In the genomic region with DNA sequence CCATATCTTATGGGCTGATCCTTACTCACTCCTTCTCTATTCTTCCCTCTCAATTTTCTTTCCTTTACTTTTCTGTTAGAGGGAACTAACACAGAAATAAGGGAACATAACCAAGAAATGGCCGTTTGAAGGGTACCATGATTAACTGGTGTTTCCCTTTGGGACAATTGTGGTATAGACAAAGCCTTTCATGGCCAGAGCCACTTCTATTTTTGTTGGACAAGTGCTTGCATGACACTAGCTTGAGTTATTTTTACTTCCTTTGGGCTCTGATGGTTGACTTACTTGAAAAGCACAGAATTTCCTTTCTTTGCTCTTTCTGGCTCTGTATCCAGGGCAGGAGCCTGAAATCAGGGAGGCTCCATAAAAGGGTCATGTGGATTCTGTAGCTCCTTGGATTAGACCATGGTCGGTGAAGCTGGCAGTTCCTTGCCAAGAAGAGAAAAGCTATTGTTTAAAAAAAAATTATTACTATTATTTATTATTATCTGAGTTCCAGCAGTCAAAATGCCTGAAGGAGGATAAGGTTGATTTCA, we compare ENCODE assay signal across 25 cellular contexts.
"Had no signal": no experiment of that assay in that cellular context is flagged by ENCODE, and none has a peak within 500 bp of the region (broad histone marks: within the 10 kb centered on the region; RNA-seq: fewer than 3 reads in every experiment).

No MANE protein-coding gene starts in this region.

- H3K4me1 ChIP-seq: prostate gland, testis had no signal

- H3K4me3 ChIP-seq: gastroesophageal sphincter, hepatocyte, ovary, prostate gland, testis, transverse colon had no signal

- H3K9me3 ChIP-seq: gastroesophageal sphincter, ovary, prostate gland, testis, transverse colon had no signal

- H3K27ac ChIP-seq: hepatocyte, ovary, prostate gland, testis, transverse colon, WERI-Rb-1 had no signal

- ATAC-seq: activated CD4-positive, CD25-positive, alpha-beta regulatory T cell treated with anti-CD3 and anti-CD28 coated beads, Interleukin-2, amount 50 U/mL, for 24 hours; activated T-helper 17 cell treated with anti-CD3 and anti-CD28 coated beads, Interleukin-2, amount 50 U/mL, for 72 hours; gastroesophageal sphincter; left ventricle myocardium superior had no signal

- DNase-seq: activated CD4-positive, alpha-beta T cell treated with anti-CD3 and anti-CD28 coated beads for 48 hours; activated CD4-positive, alpha-beta T cell treated with anti-CD3 and anti-CD28 coated beads, Interleukin-2, amount 50 U/mL, for 48 hours; activated CD8-positive, alpha-beta memory T cell treated with anti-CD3 and anti-CD28 coated beads, Interleukin-2, amount 50 U/mL, for 48 hours; activated gamma-delta T cell treated with Interleukin-2 at 50 U/mL for 16 hours; activated naive CD4-positive, alpha-beta T cell treated with anti-CD3 and anti-CD28 coated beads, Interleukin-2, amount 50 U/mL, for 16 hours; activated T-cell treated with anti-CD3 and anti-CD28 coated beads, Interleukin-2, amount 50 U/mL, for 24 hours; amygdala; dermis blood vessel endothelial cell; effector memory CD4-positive, alpha-beta T cell; islet precursor cell; left cardiac atrium; left ventricle myocardium superior; naive B cell; nephron progenitor cell; ovary; retina; stimulated activated naive CD4-positive, alpha-beta T cell; testis; transverse colon; WERI-Rb-1 had no signal

- H3K27me3 ChIP-seq: gastroesophageal sphincter, hepatocyte, ovary, testis, transverse colon had no signal
